10 cellular contexts compared by ENCODE assay signal in the genomic region with DNA sequence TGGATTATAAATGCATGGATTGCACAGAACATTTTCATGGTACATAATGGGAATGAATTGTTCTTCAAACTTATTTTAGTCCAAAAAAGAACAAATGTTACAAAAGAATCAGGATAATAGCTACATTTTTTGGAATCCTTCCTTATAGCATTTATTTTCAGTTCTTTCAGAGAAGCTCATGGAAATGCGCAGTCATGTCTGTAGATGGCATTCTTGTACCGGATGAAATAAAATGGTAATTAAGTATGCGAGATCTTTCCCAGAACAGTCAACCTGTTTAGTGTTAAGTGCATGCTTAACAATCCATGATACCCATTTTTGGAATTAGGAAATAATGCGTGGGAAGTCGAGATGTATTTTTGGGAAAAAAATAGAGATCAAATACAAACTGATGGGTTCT. TPM values are rescaled to one million over a fixed set of nuclear protein-coding genes. Genes with fewer than 3 reads are reported as not detected.
A peak's percentile ranks its signal among the peaks of the same experiment; 100 is the strongest.
DNase-seq lines count a peak whose midpoint lies in the region; ATAC-seq and TF ChIP-seq lines count a peak whose summit lies in the region.
"Had no signal": no experiment of that assay in that cellular context is flagged by ENCODE, and none has a peak within 500 bp of the region (broad histone marks: within the 10 kb centered on the region; RNA-seq: fewer than 3 reads in every experiment).

No MANE protein-coding gene starts in this region.

- CTCF ChIA-PET in CD4-positive, alpha-beta memory T cell (lab: Charles Lee; ENCODE audit: partially characterized antibody) = no interaction called here

- no peaks in the 10 kb centered on the region for H3K4me1 ChIP-seq in CD4-positive, alpha-beta memory T cell (ENCODE audit: insufficient read depth, low read length)
- no peaks in the 10 kb centered on the region for H3K4me1 ChIP-seq in upper lobe of left lung

- POLR2A ChIA-PET in CD4-positive, alpha-beta memory T cell (lab: Charles Lee; ENCODE audit: partially characterized antibody) = no interaction called here

- peaks cover 4% of the 10 kb centered on the region for H3K27me3 ChIP-seq in CD4-positive, alpha-beta memory T cell (ENCODE audit: insufficient read depth, low read length)
- no peaks in the 10 kb centered on the region for H3K27me3 ChIP-seq in upper lobe of left lung

- no peak overlapping the region for H3K4me3 Mint-ChIP-seq in CD4-positive, alpha-beta memory T cell

- intact Hi-C loops in CD4-positive, alpha-beta memory T cell (cut with micrococcal nuclease) = no loop called here

- no peak for ATAC-seq in upper lobe of left lung (ENCODE audit: low FRiP score in 2 of 2)

- no peaks in the 10 kb centered on the region for H3K36me3 ChIP-seq in CD4-positive, alpha-beta memory T cell (ENCODE audit: insufficient read depth, low read length)
- no peaks in the 10 kb centered on the region for H3K36me3 ChIP-seq in upper lobe of left lung

- H3K9me3 Mint-ChIP-seq in CD4-positive, alpha-beta memory T cell = peaks cover 0 to 2% (median under 1%) of the 10 kb centered on the region in 8 donors

- H3K4me3 ChIP-seq in astrocyte of the cerebellum (ENCODE audit: low read depth, low read length) (no peak overlapping the region), upper lobe of left lung (no peak overlapping the region)
- no peak overlapping the region for H3K4me3 ChIP-seq in CD4-positive, alpha-beta memory T cell (ENCODE audit: low read length in 2 of 2)

- TF ChIP-seq CTCF in LNCAP (IDR thresholded peaks at IDR 0.05) (peak; percentile 67), astrocyte of the cerebellum (IDR thresholded peaks at IDR 0.05; ENCODE audit: low read depth, low read length, missing control alignments) (peak; percentile 43), upper lobe of left lung (IDR thresholded peaks at IDR 0.05) (peak in 1 of 6 experiments; percentile 13)

- no peaks in the 10 kb centered on the region for H3K36me3 Mint-ChIP-seq in CD4-positive, alpha-beta memory T cell

- H3K27ac Mint-ChIP-seq in CD4-positive, alpha-beta memory T cell = no peak overlapping the region

- peak; percentile 65 for DNase-seq in DMS 273 (lab: John Stamatoyannopoulos, UW; ENCODE audit: unreplicated experiment)
- peak; percentile 12 for DNase-seq in astrocyte of the cerebellum (ENCODE audit: low read depth)
- peak; percentile 51 for DNase-seq in medulla oblongata (ENCODE audit: extremely low spot score)
- no peak for DNase-seq in NCI-H146 (lab: John Stamatoyannopoulos, UW)
- DNase-seq in AG08396 (ENCODE audit: low spot score) = no peak
- DNase-seq in CD4-positive, alpha-beta memory T cell = no peak
- no peak for DNase-seq in upper lobe of left lung
- DNase-seq: activated CD8-positive, alpha-beta memory T cell treated with anti-CD3 and anti-CD28 coated beads, Interleukin-2, amount 50 U/mL, for 4 hours; MM.1S had no signal

- no peak for TF ChIP-seq POLR2A in upper lobe of left lung (IDR thresholded peaks at IDR 0.05)

- 34 to 43% methylated on average over 5 of the region's 5 CpGs for WGBS in upper lobe of left lung, 2 donors

- H3K27ac ChIP-seq in CD4-positive, alpha-beta memory T cell (ENCODE audit: low read depth, low read length) = no peak overlapping the region
- H3K27ac ChIP-seq in upper lobe of left lung = no peak overlapping the region

- peaks cover 15 to 24% of the 10 kb centered on the region in 2 donors for H3K27me3 Mint-ChIP-seq in CD4-positive, alpha-beta memory T cell

- H3K9me3 ChIP-seq in CD4-positive, alpha-beta memory T cell (ENCODE audit: control insufficient read depth in 1 of 2, low read length in 2 of 2) = no peaks in the 10 kb centered on the region
- H3K9me3 ChIP-seq in upper lobe of left lung = no peaks in the 10 kb centered on the region

- H3K4me1 Mint-ChIP-seq in CD4-positive, alpha-beta memory T cell = no peaks in the 10 kb centered on the region

- in situ Hi-C loops in astrocyte of the cerebellum (cut with HindIII; ENCODE audit: low sequenced_read_pairs) = loop anchor here (25.0 kb wide), 1 partner anchor 266 kb away; no protein-coding TSS in a partner anchor

- TF ChIP-seq EP300 in upper lobe of left lung (IDR thresholded peaks at IDR 0.05) = no peak

RNA-seq across cellular contexts. Expression of a gene that starts 38.2 kb away (rescaled TPM):
- 100 to 1,000 TPM; 332 to 340 TPM for total RNA-seq in CD4-positive, alpha-beta memory T cell
- 1 to 10 TPM; 4.8 to 6.5 TPM for polyA plus RNA-seq in CD4-positive, alpha-beta memory T cell
- total RNA-seq in upper lobe of left lung = 100 to 1,000 TPM in 3 of 6 donors, 10 to 100 TPM in 3; 29.8 to 788 (median 115) TPM

Comparison
In these comparisons a context has a peak if more than half of its experiments do, and no peak if none do; other contexts are left out.
1. DNase-seq: peak in DMS 273 (single experiment), astrocyte of the cerebellum (single experiment) and medulla oblongata (single experiment); none in NCI-H146 (single experiment), AG08396 (single experiment), CD4-positive, alpha-beta memory T cell (0 of 5) and upper lobe of left lung (0 of 2).